ENCODE assay signal across 9 cellular contexts in the genomic region with DNA sequence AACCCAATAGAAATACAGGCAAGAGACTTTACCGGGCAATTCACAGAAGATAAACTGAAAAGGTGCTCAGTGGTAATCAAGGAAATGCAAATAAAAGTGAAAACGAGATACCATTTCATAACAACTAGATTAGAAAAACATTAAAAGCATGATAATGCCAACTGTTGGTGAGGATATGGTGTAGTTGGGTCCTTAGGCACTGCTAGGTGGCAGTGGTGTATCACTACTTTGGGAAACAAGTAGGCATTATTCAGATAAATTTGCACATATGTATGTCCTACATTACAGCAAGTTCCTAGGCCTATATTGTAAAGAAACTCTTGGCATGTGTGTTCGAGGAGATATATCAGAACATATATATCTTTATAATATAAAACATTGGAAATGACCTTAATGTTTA. TPM values are rescaled to one million over a fixed set of nuclear protein-coding genes. Genes with fewer than 3 reads are reported as not detected.
DNase-seq lines count a peak whose midpoint lies in the region; ATAC-seq, FAIRE-seq and TF ChIP-seq lines count a peak whose summit lies in the region.
"Had no signal": no experiment of that assay in that cellular context is flagged by ENCODE, and none has a peak within 500 bp of the region (broad histone marks: within the 10 kb centered on the region; RNA-seq: fewer than 3 reads in every experiment).

No MANE protein-coding gene starts in this region.

- no peaks in the 10 kb centered on the region for H3K4me1 ChIP-seq in Panc1 (ENCODE audit: control insufficient read depth, insufficient read depth, low read length)

- CTCF ChIA-PET in Panc1 (lab: Charles Lee) = interaction anchor here (0.7 kb wide), 2 partner anchors 8 to 81 kb away, joined by 5 to 8 read pairs; no protein-coding TSS in a partner anchor

- H3K9me3 ChIP-seq in Panc1 (ENCODE audit: control insufficient read depth, insufficient read depth, low read depth, low read length) (peaks cover 14% of the 10 kb centered on the region; the same call in 1 of the 2 replicates), MG63 (peaks cover 13% of the 10 kb centered on the region)

- peak; percentile 13 for FAIRE-seq in GM12891 (lab: Jason Lieb, UNC)

- no peaks in the 10 kb centered on the region for H3K27me3 ChIP-seq in Panc1 (ENCODE audit: control insufficient read depth, insufficient read depth, low read length)
- H3K27me3 ChIP-seq in MG63 = no peaks in the 10 kb centered on the region

- TF ChIP-seq POLR2A in GM12891 (IDR thresholded peaks at IDR 0.05; ENCODE audit: low read depth, low read length) = no peak

- H3K4me3 ChIP-seq in Panc1 (ENCODE audit: low read depth in 2 of 2, low read length in 2 of 2) (no peak overlapping the region), MG63 (no peak overlapping the region)

- no TSS peak for BruUV-seq in Panc1 (replicated peaks; lab: Mats Ljungman, UMichigan)

- intact Hi-C loops in Panc1 (cut with micrococcal nuclease; ENCODE audit: unreplicated experiment) = no loop called here

- peak; percentile 67; the same call in 1 of the 2 replicates for TF ChIP-seq CTCF in Panc1 (IDR thresholded peaks at IDR 0.05)

- DNase-seq in AG08395 (ENCODE audit: low spot score) (peak; percentile 16), GM12891 (ENCODE audit: insufficient read length, low spot score) (no peak), Panc1 (ENCODE audit: low read depth, low spot score) (no peak), NCI-H748 treated with DMSO at 0.1 percent for 48 hours (lab: John Stamatoyannopoulos, UW) (no peak), amygdala (lab: John Stamatoyannopoulos, UW) (no peak), MG63 (no peak)
- DNase-seq: SHP77 treated with DMSO at 0.1 percent for 48 hours had no signal

- no peak overlapping the region for H3K27ac ChIP-seq in Panc1 (ENCODE audit: low read length)

- H3K36me3 ChIP-seq in Panc1 (ENCODE audit: control insufficient read depth, insufficient read depth, low read length) (no peaks in the 10 kb centered on the region), MG63 (no peaks in the 10 kb centered on the region)

- peak; percentile 88 for ATAC-seq in Panc1
- ATAC-seq in esophagus mucosa = peak; percentile 43
- no peak for ATAC-seq in HG02588 (IDR thresholded peaks at IDR 0.05; ENCODE audit: unreplicated experiment)

- POLR2A ChIA-PET in Panc1 (lab: Charles Lee) = no interaction called here

- in situ Hi-C loops in Panc1 (cut with HindIII; ENCODE audit: low pct_unique_long_range_greater_than_20kb, low sequenced_read_pairs) = no loop called here

TF ChIP-seq in GM12891, 5 proteins besides CTCF, POLR2A, EP300 and RAD21:
- TF ChIP-seq TAF1 (IDR thresholded peaks at IDR 0.05; ENCODE audit: low read depth, low read length) (no peak), PAX5 (IDR thresholded peaks at IDR 0.05; ENCODE audit: insufficient read depth, low read length, severe bottlenecking) (no peak), POLR2AphosphoS5 (IDR thresholded peaks at IDR 0.05; ENCODE audit: low read depth, low read length) (no peak), POU2F2 (IDR thresholded peaks at IDR 0.05; ENCODE audit: low read depth, low read length) (no peak), SPI1 (IDR thresholded peaks at IDR 0.05; ENCODE audit: low read depth, low read length) (no peak)

RNA-seq across cellular contexts. Expression of a gene that starts 31.0 kb away (rescaled TPM):
- 0.42 TPM for polyA plus RNA-seq in GM12891 (2012; ENCODE audit: low read depth, missing spikeins)
- total RNA-seq in Panc1 (2021; ENCODE audit: unreplicated experiment) = 2.4 TPM
- 1.9 TPM for polyA plus RNA-seq in Panc1 (2012; ENCODE audit: insufficient read length)
- 1.4 TPM for total RNA-seq in esophagus mucosa
- total RNA-seq in MG63 (2014; rRNA removed; shearing (Covaris generic); ENCODE audit: low replicate concordance) = 2.3 and 3.6 TPM in 2 replicates
